ENCODE assay signal across 8 cellular contexts in the genomic region with DNA sequence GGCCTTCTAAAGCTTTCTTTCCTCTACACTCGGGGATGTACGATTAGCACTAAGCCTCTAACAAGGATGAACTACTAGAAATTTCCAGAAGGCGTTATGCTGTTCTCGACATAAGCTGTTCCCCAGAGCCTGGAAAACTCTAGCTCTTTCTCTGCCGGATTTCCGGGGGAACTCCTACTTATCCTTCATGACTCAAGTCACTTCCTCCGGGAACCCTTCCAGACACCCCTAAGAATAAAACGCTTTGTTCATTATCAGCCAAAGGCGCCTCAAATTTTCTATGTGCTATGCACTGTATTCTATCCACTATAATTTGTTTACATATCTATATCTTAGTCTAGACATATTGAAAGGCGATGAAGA. TPM values are rescaled to one million over a fixed set of nuclear protein-coding genes. Genes with fewer than 3 reads are reported as not detected.
DNase-seq lines count a peak whose midpoint lies in the region; ATAC-seq and TF ChIP-seq lines count a peak whose summit lies in the region.

No MANE protein-coding gene starts in this region.

- H3K27me3 Mint-ChIP-seq in activated T-cell treated with anti-CD3 and anti-CD28 coated beads, Interleukin-2, amount 50 U/mL, for 24 hours, result no peaks in the 10 kb centered on the region
- H3K27me3 Mint-ChIP-seq in naive thymus-derived CD8-positive, alpha-beta T cell, result peaks cover 0 to 2% (median 0%) of the 10 kb centered on the region in 5 donors

- H3K36me3 Mint-ChIP-seq in activated T-cell treated with anti-CD3 and anti-CD28 coated beads, Interleukin-2, amount 50 U/mL, for 24 hours (ENCODE audit: low read depth), result peaks cover 34% of the 10 kb centered on the region
- peaks cover 0 to 8% (median 6%) of the 10 kb centered on the region in 3 donors for H3K36me3 Mint-ChIP-seq in naive thymus-derived CD8-positive, alpha-beta T cell

- H3K27ac ChIP-seq in C4-2B (peak overlapping the region; percentile 79), HL-60 (replicated peaks) (peak overlapping the region; percentile 64)

- ATAC-seq in naive thymus-derived CD8-positive, alpha-beta T cell, result no peak

- H3K27me3 ChIP-seq in HL-60 (ENCODE audit: insufficient read depth, poor library complexity, severe bottlenecking), result no peaks in the 10 kb centered on the region

- peak overlapping the region; percentile 95 for H3K27ac Mint-ChIP-seq in activated T-cell treated with anti-CD3 and anti-CD28 coated beads, Interleukin-2, amount 50 U/mL, for 24 hours
- peak overlapping the region; percentile 88 to 99 (median 97) for H3K27ac Mint-ChIP-seq in naive thymus-derived CD8-positive, alpha-beta T cell

- H3K4me1 Mint-ChIP-seq in activated T-cell treated with anti-CD3 and anti-CD28 coated beads, Interleukin-2, amount 50 U/mL, for 24 hours (ENCODE audit: low read depth), result peaks cover 70% of the 10 kb centered on the region
- H3K4me1 Mint-ChIP-seq in naive thymus-derived CD8-positive, alpha-beta T cell, result peaks cover 34 to 83% (median 76%) of the 10 kb centered on the region in 4 donors

- TF ChIP-seq CTCF in C4-2B (conservative IDR thresholded peaks at IDR 0.05) (no peak), HL-60 (IDR thresholded peaks at IDR 0.05; ENCODE audit: insufficient read depth, low read length) (no peak), fibroblast of the aortic adventitia (IDR thresholded peaks at IDR 0.05; ENCODE audit: insufficient read depth, low read length) (no peak)

- DNase-seq in HL-60 (ENCODE audit: low read depth in 1 of 2, low spot score in 1 of 2), result no peak
- no peak for DNase-seq in activated T-cell treated with anti-CD3 and anti-CD28 coated beads, Interleukin-2, amount 50 U/mL, for 24 hours
- peak; percentile 87 for DNase-seq in fibroblast of the aortic adventitia (ENCODE audit: low read depth)
- DNase-seq in naive thymus-derived CD8-positive, alpha-beta T cell, result peak in 3 of 10 donors; percentile 6 to 41 (median 32)
- DNase-seq in KG1 (lab: John Stamatoyannopoulos, UW), result no peak
- no peak for DNase-seq in GDM1 (lab: John Stamatoyannopoulos, UW)
- no peak for DNase-seq in stimulated activated CD4-positive, alpha-beta T cell treated with anti-CD3 and anti-CD28 coated beads, Interleukin-12 subunit alpha, Interleukin-12 subunit beta, amount 100 ng/mL, for 4 hours

- no peaks in the 10 kb centered on the region for H3K9me3 Mint-ChIP-seq in activated T-cell treated with anti-CD3 and anti-CD28 coated beads, Interleukin-2, amount 50 U/mL, for 24 hours
- H3K9me3 Mint-ChIP-seq in naive thymus-derived CD8-positive, alpha-beta T cell, result no peaks in the 10 kb centered on the region

- POLR2A ChIA-PET in naive thymus-derived CD8-positive, alpha-beta T cell (lab: Charles Lee), result interaction anchor here (0.6 to 1.8 kb wide), 8 partner anchors 14 to 1932 kb away, joined by 3 to 7 read pairs (median 4); a partner anchor contains a TSS

- H3K4me3 ChIP-seq in HL-60 (replicated peaks; ENCODE audit: insufficient read depth, low read length) (peak overlapping the region; percentile 82), fibroblast of the aortic adventitia (ENCODE audit: low read depth, low read length) (peak overlapping the region; percentile 91)

- H3K4me3 Mint-ChIP-seq in activated T-cell treated with anti-CD3 and anti-CD28 coated beads, Interleukin-2, amount 50 U/mL, for 24 hours, result peak overlapping the region; percentile 95
- peak overlapping the region; percentile 94 to 100 (median 99) for H3K4me3 Mint-ChIP-seq in naive thymus-derived CD8-positive, alpha-beta T cell

RNA-seq across cellular contexts. Expression of a gene that starts 0.5 kb away (rescaled TPM):
- 39.8 and 87.4 TPM in 2 replicates for total RNA-seq in fibroblast of the aortic adventitia (ENCODE audit: low replicate concordance)
- 10 to 100 TPM; 70.8 to 80.4 TPM for total RNA-seq in naive thymus-derived CD8-positive, alpha-beta T cell
- polyA plus RNA-seq in naive thymus-derived CD8-positive, alpha-beta T cell, result 10 to 100 TPM; 60.9 to 75.3 (median 63.2) TPM

RNA-seq across cellular contexts. Expression of a gene that starts 4.0 kb away (rescaled TPM):
- 72.8 and 203 TPM in 2 replicates for total RNA-seq in fibroblast of the aortic adventitia (ENCODE audit: low replicate concordance)
- total RNA-seq in naive thymus-derived CD8-positive, alpha-beta T cell, result 10 to 100 TPM; 36.7 to 39.6 TPM
- 10 to 100 TPM; 26.8 to 38.2 (median 32.3) TPM for polyA plus RNA-seq in naive thymus-derived CD8-positive, alpha-beta T cell

RNA-seq across cellular contexts. Expression of a gene that starts 53.6 kb away (rescaled TPM):
- 12.9 and 21.6 TPM in 2 replicates for total RNA-seq in fibroblast of the aortic adventitia (ENCODE audit: low replicate concordance)
- total RNA-seq in naive thymus-derived CD8-positive, alpha-beta T cell, result 10 to 100 TPM; 17.1 to 18.4 TPM
- polyA plus RNA-seq in naive thymus-derived CD8-positive, alpha-beta T cell, result 1 to 10 TPM; 3.3 to 6.4 (median 5.5) TPM

RNA-seq across cellular contexts. Expression of a gene that starts 53.7 kb away (rescaled TPM):
- 41.4 and 41.5 TPM in 2 replicates for total RNA-seq in fibroblast of the aortic adventitia (ENCODE audit: low replicate concordance)
- 10 to 100 TPM; 19.1 to 21.1 TPM for total RNA-seq in naive thymus-derived CD8-positive, alpha-beta T cell
- polyA plus RNA-seq in naive thymus-derived CD8-positive, alpha-beta T cell, result 10 to 100 TPM; 20.8 to 25.4 (median 24.9) TPM
